Comparison of ENCODE assay signal across 23 cellular contexts in genomic region chr21:30769724-30770431, GRCh38. TPM values are rescaled to one million over a fixed set of nuclear protein-coding genes. Genes with fewer than 3 reads are reported as not detected.
DNase-seq lines count a peak whose midpoint lies in the region; ATAC-seq and TF ChIP-seq lines count a peak whose summit lies in the region.
"Had no signal": no experiment of that assay in that cellular context is flagged by ENCODE, and none has a peak within 500 bp of the region (broad histone marks: within the 10 kb centered on the region; RNA-seq: fewer than 3 reads in every experiment).

No MANE protein-coding gene starts in this region.

- H3K27me3 ChIP-seq in breast epithelium = no peaks in the 10 kb centered on the region
- no peaks in the 10 kb centered on the region for H3K27me3 ChIP-seq in RWPE2 (ENCODE audit: insufficient read depth, poor library complexity, severe bottlenecking)
- no peaks in the 10 kb centered on the region for H3K27me3 ChIP-seq in foreskin keratinocyte

- H3K27me3 Mint-ChIP-seq in MCF 10A (ENCODE audit: insufficient read depth, unreplicated experiment) = peaks cover 14% of the 10 kb centered on the region

- H3K79me2 ChIP-seq in OCI-LY7 (ENCODE audit: insufficient read depth, low read depth, low read length) = no peaks in the 10 kb centered on the region

- H3K4me1 ChIP-seq in breast epithelium = no peaks in the 10 kb centered on the region
- peaks cover 6% of the 10 kb centered on the region for H3K4me1 ChIP-seq in RWPE2 (ENCODE audit: insufficient read depth, poor library complexity, severe bottlenecking)
- no peaks in the 10 kb centered on the region for H3K4me1 ChIP-seq in foreskin keratinocyte
- H3K4me1 ChIP-seq in OCI-LY7 (ENCODE audit: insufficient read depth, low read length, poor library complexity, severe bottlenecking) = no peaks in the 10 kb centered on the region
- H3K4me1 ChIP-seq: A549 had no signal

- no peaks in the 10 kb centered on the region for H3K9me3 Mint-ChIP-seq in MCF 10A (ENCODE audit: unreplicated experiment)

- POLR2A ChIA-PET in MCF 10A (lab: Yijun Ruan, JAX) (interaction anchor here (1.2 kb wide), 1 partner anchor 69 kb away, joined by 3 read pairs; no protein-coding TSS in a partner anchor), OCI-LY7 (lab: Charles Lee) (interaction anchor here (0.6 kb wide), 1 partner anchor 187 kb away, joined by 4 read pairs; no protein-coding TSS in a partner anchor)

- ATAC-seq in RWPE2 (ENCODE audit: low read depth) (peak; percentile 67), foreskin keratinocyte (peak; percentile 87), HG02623 (IDR thresholded peaks at IDR 0.05; ENCODE audit: unreplicated experiment) (no peak)
- ATAC-seq: A549, GM12878, HCT116, HepG2 had no signal

- peaks cover 9% of the 10 kb centered on the region for H3K4me1 Mint-ChIP-seq in MCF 10A (ENCODE audit: insufficient read depth, unreplicated experiment)

- no TSS peak for BruUV-seq in MCF 10A (replicated peaks; lab: Mats Ljungman, UMichigan)
- no TSS peak for BruUV-seq in OCI-LY7 (replicated peaks; lab: Mats Ljungman, UMichigan)

- H3K4me3 ChIP-seq in breast epithelium (no peak overlapping the region), RWPE2 (ENCODE audit: severe bottlenecking) (no peak overlapping the region), OCI-LY7 (ENCODE audit: low read depth, low read length, poor library complexity, severe bottlenecking) (no peak overlapping the region)
- H3K4me3 ChIP-seq: A549, GM12878 had no signal

- H3K36me3 ChIP-seq in breast epithelium (no peaks in the 10 kb centered on the region), RWPE2 (ENCODE audit: low read depth) (no peaks in the 10 kb centered on the region), OCI-LY7 (ENCODE audit: insufficient read depth, low read length) (no peaks in the 10 kb centered on the region)

- TF ChIP-seq CTCF in MCF 10A (IDR thresholded peaks at IDR 0.05; ENCODE audit: unreplicated experiment) = no peak
- no peak for TF ChIP-seq CTCF in breast epithelium (IDR thresholded peaks at IDR 0.05)
- no peak for TF ChIP-seq CTCF in RWPE2 (IDR thresholded peaks at IDR 0.05; ENCODE audit: poor library complexity, severe bottlenecking)
- TF ChIP-seq CTCF in foreskin keratinocyte (conservative IDR thresholded peaks at IDR 0.05) = no peak
- TF ChIP-seq CTCF in OCI-LY7 (conservative IDR thresholded peaks at IDR 0.05; ENCODE audit: low read length) = no peak

- intact Hi-C loops in MCF 10A (cut with micrococcal nuclease) = no loop called here
- intact Hi-C loops in breast epithelium (cut with DNase I; ENCODE audit: low total_unique reads) = no loop called here
- intact Hi-C loops in OCI-LY7 (cut with micrococcal nuclease; ENCODE audit: unreplicated experiment) = no loop called here

- H3K4me3 Mint-ChIP-seq in MCF 10A (ENCODE audit: unreplicated experiment) = no peak overlapping the region
- H3K4me3 Mint-ChIP-seq: CD4-positive, alpha-beta T cell had no signal

- H3K9me2 ChIP-seq in OCI-LY7 (ENCODE audit: insufficient read depth, low read length) = no peaks in the 10 kb centered on the region

- TF ChIP-seq POLR2A in breast epithelium (IDR thresholded peaks at IDR 0.05) = no peak

- no peaks in the 10 kb centered on the region for H4K20me1 ChIP-seq in OCI-LY7 (ENCODE audit: insufficient read depth, low read length)

- H3K9me3 ChIP-seq in breast epithelium (no peaks in the 10 kb centered on the region), RWPE2 (ENCODE audit: severe bottlenecking) (no peaks in the 10 kb centered on the region), OCI-LY7 (ENCODE audit: low read length) (no peaks in the 10 kb centered on the region)
- H3K9me3 ChIP-seq: A549, Caco-2 had no signal

- H3K36me3 Mint-ChIP-seq in MCF 10A (ENCODE audit: insufficient read depth, unreplicated experiment) = peaks cover 4% of the 10 kb centered on the region

- DNase-seq in MCF 10A (ENCODE audit: unreplicated experiment) (peak; percentile 54), breast epithelium (ENCODE audit: low spot score in 2 of 2) (no peak), RWPE2 (ENCODE audit: low spot score) (no peak), foreskin keratinocyte (peak; percentile 26 to 32), OCI-LY7 (ENCODE audit: low spot score) (no peak), NCI-H82 treated with DMSO at 0.1 percent for 48 hours (lab: John Stamatoyannopoulos, UW; ENCODE audit: unreplicated experiment) (no peak)
- DNase-seq: AML-193; Caco-2; CD4-positive, alpha-beta T cell; DMS153; DMS79 treated with DMSO at 0.1 percent for 48 hours; EL; GOT3; H7 had no signal

- CTCF ChIA-PET in MCF 10A (lab: Yijun Ruan, JAX) (interaction anchor here (0.7 kb wide), 1 partner anchor 70 kb away, joined by 6 read pairs; no protein-coding TSS in a partner anchor), OCI-LY7 (lab: Charles Lee; ENCODE audit: unreplicated experiment) (no interaction called here)

- H3K4me2 ChIP-seq in OCI-LY7 (ENCODE audit: low read length) = no peak overlapping the region
- H3K4me2 ChIP-seq: A549 had no signal

- H2AFZ ChIP-seq in OCI-LY7 (ENCODE audit: low read length) = no peak overlapping the region

- H3K27ac ChIP-seq in breast epithelium (no peak overlapping the region), RWPE2 (ENCODE audit: poor library complexity, severe bottlenecking) (no peak overlapping the region), foreskin keratinocyte (peak overlapping the region; percentile 7), OCI-LY7 (ENCODE audit: low read depth, low read length, poor library complexity, severe bottlenecking) (no peak overlapping the region)
- H3K27ac ChIP-seq: 22Rv1, A549, C4-2B had no signal

- H3K27ac Mint-ChIP-seq in MCF 10A (ENCODE audit: low read depth, unreplicated experiment) = peak overlapping the region; percentile 39
- H3K27ac Mint-ChIP-seq: CD4-positive, alpha-beta T cell had no signal

RNA-seq across cellular contexts. Expression of gene KRTAP21-1, which starts 14.7 kb away (rescaled TPM):
- not detected in 2 replicates for total RNA-seq in MCF 10A (2022)
- total RNA-seq in breast epithelium = not detected
- total RNA-seq in foreskin keratinocyte = not detected in 2 replicates
- polyA plus RNA-seq in foreskin keratinocyte = not detected in 2 replicates
- total RNA-seq in OCI-LY7 (2014; rRNA removed; shearing (Covaris generic)) = not detected in 2 replicates
- not detected in 2 replicates for total RNA-seq in OCI-LY7 (2022)
- total RNA-seq: Caco-2; CD4-positive, alpha-beta T cell; G401; GM12878; H7; HepG2 had no signal
- polyA plus RNA-seq: A549, BJ, GM12878, HepG2 had no signal

RNA-seq across cellular contexts. Expression of gene KRTAP21-2, which starts 22.8 kb away (rescaled TPM):
- total RNA-seq in MCF 10A (2022) (not detected in 2 replicates), breast epithelium (not detected), foreskin keratinocyte (not detected in 2 replicates), OCI-LY7 (2022) (not detected in 2 replicates)
- not detected in 2 replicates for polyA plus RNA-seq in foreskin keratinocyte
- not detected in 2 replicates for total RNA-seq in OCI-LY7 (2014; rRNA removed; shearing (Covaris generic))
- total RNA-seq: Caco-2; CD4-positive, alpha-beta T cell; G401; GM12878; H7; HepG2 had no signal
- polyA plus RNA-seq: A549, BJ, GM12878, HepG2 had no signal

RNA-seq across cellular contexts. Expression of gene KRTAP8-1, which starts 43.2 kb away (rescaled TPM):
- total RNA-seq in MCF 10A (2022) = not detected in 2 replicates
- not detected for total RNA-seq in breast epithelium
- total RNA-seq in foreskin keratinocyte = not detected in 2 replicates
- not detected in 2 replicates for polyA plus RNA-seq in foreskin keratinocyte
- not detected in 2 replicates for total RNA-seq in OCI-LY7 (2014; rRNA removed; shearing (Covaris generic))
- not detected in 2 replicates for total RNA-seq in OCI-LY7 (2022)
- total RNA-seq: Caco-2; CD4-positive, alpha-beta T cell; G401; GM12878; H7; HepG2 had no signal
- polyA plus RNA-seq: A549, BJ, GM12878, HepG2 had no signal

RNA-seq across cellular contexts. Expression of gene KRTAP21-3, which starts 51.3 kb away (rescaled TPM):
- total RNA-seq in MCF 10A (2022) (not detected in 2 replicates), breast epithelium (not detected), foreskin keratinocyte (not detected in 2 replicates), OCI-LY7 (2022) (not detected in 2 replicates)
- not detected in 2 replicates for polyA plus RNA-seq in foreskin keratinocyte
- not detected in 2 replicates for total RNA-seq in OCI-LY7 (2014; rRNA removed; shearing (Covaris generic))
- total RNA-seq: Caco-2; CD4-positive, alpha-beta T cell; G401; GM12878; H7; HepG2 had no signal
- polyA plus RNA-seq: A549, BJ, GM12878, HepG2 had no signal

RNA-seq across cellular contexts. Expression of gene KRTAP7-1, which starts 59.7 kb away (rescaled TPM):
- total RNA-seq in MCF 10A (2022) (not detected in 2 replicates), breast epithelium (not detected), foreskin keratinocyte (not detected in 2 replicates), OCI-LY7 (2022) (not detected in 2 replicates)
- polyA plus RNA-seq in foreskin keratinocyte = not detected in 2 replicates
- not detected in 2 replicates for total RNA-seq in OCI-LY7 (2014; rRNA removed; shearing (Covaris generic))
- total RNA-seq: Caco-2; CD4-positive, alpha-beta T cell; G401; GM12878; H7; HepG2 had no signal
- polyA plus RNA-seq: A549, BJ, GM12878, HepG2 had no signal

Comparison
In these comparisons a context has a peak if more than half of its experiments do, and no peak if none do; other contexts are left out.
1. DNase-seq: peak in MCF 10A (single experiment) and foreskin keratinocyte (2 of 2); none in breast epithelium (0 of 2), RWPE2 (single experiment), OCI-LY7 (single experiment) and NCI-H82 treated with DMSO at 0.1 percent for 48 hours (single experiment).